In the genomic region with DNA sequence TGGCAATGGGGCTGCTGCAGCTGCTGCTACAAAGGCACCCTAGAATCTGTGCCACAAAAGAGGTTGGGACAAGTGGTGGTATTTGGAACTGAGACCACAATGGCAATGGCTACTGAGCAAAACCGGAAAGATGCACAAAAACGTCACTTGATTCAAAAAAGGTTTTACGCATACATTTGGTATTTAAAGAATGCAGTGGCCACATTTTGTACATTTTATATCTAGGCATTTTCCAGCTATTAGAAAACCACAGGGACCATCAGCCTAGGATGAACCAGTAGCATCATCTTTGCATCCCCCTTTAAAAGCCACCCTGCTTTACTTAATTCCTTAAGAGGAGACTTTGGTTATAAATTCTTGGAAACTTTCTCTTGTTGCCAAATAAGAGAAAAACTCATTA, we compare ENCODE assay signal across 23 cellular contexts.
DNase-seq lines count a peak whose midpoint lies in the region; FAIRE-seq and TF ChIP-seq lines count a peak whose summit lies in the region.
"Had no signal": no experiment of that assay in that cellular context is flagged by ENCODE, and none has a peak within 500 bp of the region (broad histone marks: within the 10 kb centered on the region; RNA-seq: fewer than 3 reads in every experiment).

No MANE protein-coding gene starts in this region.

- H3K27me3 ChIP-seq in astrocyte (ENCODE audit: insufficient read depth, low read length) (no peaks in the 10 kb centered on the region), osteoblast (ENCODE audit: insufficient read depth, low read length) (no peaks in the 10 kb centered on the region), Caco-2 (replicated peaks; ENCODE audit: control insufficient read depth, insufficient read depth, low read length) (no peaks in the 10 kb centered on the region)

- no peaks in the 10 kb centered on the region for H4K20me1 ChIP-seq in astrocyte (ENCODE audit: insufficient read depth, low read length)
- H4K20me1 ChIP-seq in osteoblast (ENCODE audit: insufficient read depth, low read length), result no peaks in the 10 kb centered on the region

- H3K27ac Mint-ChIP-seq in astrocyte (ENCODE audit: unreplicated experiment), result no peak overlapping the region
- H3K27ac Mint-ChIP-seq in Caco-2 (ENCODE audit: unreplicated experiment), result no peak overlapping the region

- no peaks in the 10 kb centered on the region for H3K4me1 ChIP-seq in astrocyte (ENCODE audit: insufficient read depth, low read length)
- H3K4me1 ChIP-seq in osteoblast (ENCODE audit: insufficient read depth, low read length), result no peaks in the 10 kb centered on the region
- no peaks in the 10 kb centered on the region for H3K4me1 ChIP-seq in Caco-2

- H3K79me2 ChIP-seq in astrocyte (ENCODE audit: insufficient read depth, low read length), result no peaks in the 10 kb centered on the region
- H3K79me2 ChIP-seq in osteoblast (ENCODE audit: insufficient read depth, low read length), result no peaks in the 10 kb centered on the region

- TF ChIP-seq CTCF in astrocyte (IDR thresholded peaks at IDR 0.05; ENCODE audit: insufficient read depth, low read depth, low read length), result no peak
- no peak for TF ChIP-seq CTCF in osteoblast (IDR thresholded peaks at IDR 0.05; ENCODE audit: extremely low read depth, low read depth, low read length)
- TF ChIP-seq CTCF in RWPE1 (conservative IDR thresholded peaks at IDR 0.05; ENCODE audit: low read depth), result no peak
- no peak for TF ChIP-seq CTCF in Caco-2 (IDR thresholded peaks at IDR 0.05; ENCODE audit: insufficient read depth in 1 of 2, low read depth in 1 of 2, low read length in 1 of 2, severe bottlenecking in 1 of 2, unreplicated experiment in 1 of 2)

- H3K4me1 Mint-ChIP-seq in astrocyte (ENCODE audit: low read depth, unreplicated experiment), result peaks cover 13% of the 10 kb centered on the region
- no peaks in the 10 kb centered on the region for H3K4me1 Mint-ChIP-seq in Caco-2 (ENCODE audit: low read depth, unreplicated experiment)

- BruUV-seq in Caco-2 (replicated peaks; lab: Mats Ljungman, UMichigan), result no TSS peak

- H2AFZ ChIP-seq in astrocyte (ENCODE audit: low read depth, low read length) (no peak overlapping the region), osteoblast (ENCODE audit: low read length) (no peak overlapping the region)

- H3K4me2 ChIP-seq in astrocyte (ENCODE audit: low read length) (no peak overlapping the region), osteoblast (ENCODE audit: insufficient read depth, low read length) (no peak overlapping the region)

- no peaks in the 10 kb centered on the region for H3K36me3 Mint-ChIP-seq in astrocyte (ENCODE audit: low read depth, unreplicated experiment)
- no peaks in the 10 kb centered on the region for H3K36me3 Mint-ChIP-seq in Caco-2 (ENCODE audit: insufficient read depth, unreplicated experiment)

- H3K36me3 ChIP-seq in astrocyte (ENCODE audit: insufficient read depth, low read length) (no peaks in the 10 kb centered on the region), osteoblast (ENCODE audit: insufficient read depth, low read length) (no peaks in the 10 kb centered on the region), Caco-2 (ENCODE audit: control insufficient read depth, insufficient read depth, low read length) (no peaks in the 10 kb centered on the region)

- H3K4me3 Mint-ChIP-seq in astrocyte (ENCODE audit: unreplicated experiment), result no peak overlapping the region
- no peak overlapping the region for H3K4me3 Mint-ChIP-seq in Caco-2 (ENCODE audit: unreplicated experiment)

- intact Hi-C loops in Caco-2 (cut with micrococcal nuclease; ENCODE audit: unreplicated experiment), result no loop called here

- DNase-seq in EH (ENCODE audit: low read depth), result peak; percentile 67
- DNase-seq in LHCN-M2 (ENCODE audit: low read depth), result peak; percentile 53
- peak; percentile 2 for DNase-seq in astrocyte (ENCODE audit: low read depth)
- DNase-seq in osteoblast (ENCODE audit: insufficient read length, low spot score, missing footprints), result peak; percentile 55
- DNase-seq in RWPE1 (ENCODE audit: low spot score), result no peak
- no peak for DNase-seq in Caco-2
- no peak for DNase-seq in DMS 273 (lab: John Stamatoyannopoulos, UW; ENCODE audit: unreplicated experiment)
- DNase-seq in NCI-H226, result no peak
- DNase-seq: ACHN, AML-193, DND-41, GF-D8, GOT3, KBM-7, NCI-H1417 treated with DMSO at 0.1 percent for 48 hours, NCI-H187 treated with DMSO at 0.1 percent for 48 hours, NCI-H446, NCI-H69, RPMI8226, SIG-M5 had no signal

- H3K27ac ChIP-seq in astrocyte (ENCODE audit: low read depth, low read length) (no peak overlapping the region), osteoblast (ENCODE audit: low read depth, low read length) (no peak overlapping the region), RWPE1 (no peak overlapping the region)
- H3K27ac ChIP-seq: C4-2B had no signal

- CTCF ChIA-PET in RWPE1 (lab: Yijun Ruan, JAX), result no interaction called here
- CTCF ChIA-PET in Caco-2 (lab: Charles Lee), result no interaction called here

- FAIRE-seq in astrocyte (lab: Jason Lieb, UNC), result no peak
- FAIRE-seq: GM12878, HepG2 had no signal

- H3K9me3 Mint-ChIP-seq in astrocyte (ENCODE audit: unreplicated experiment), result peaks cover 3% of the 10 kb centered on the region
- H3K9me3 Mint-ChIP-seq in Caco-2 (ENCODE audit: unreplicated experiment), result no peaks in the 10 kb centered on the region

- H3K27me3 Mint-ChIP-seq in astrocyte (ENCODE audit: low read depth, unreplicated experiment) (peaks cover 7% of the 10 kb centered on the region), Caco-2 (ENCODE audit: insufficient read depth, unreplicated experiment) (peaks cover 5% of the 10 kb centered on the region)

- POLR2A ChIA-PET in RWPE1 (lab: Yijun Ruan, JAX; ENCODE audit: low non-redundant PET), result no interaction called here
- POLR2A ChIA-PET in Caco-2 (lab: Charles Lee), result no interaction called here

- no peaks in the 10 kb centered on the region for H3K9me3 ChIP-seq in astrocyte (ENCODE audit: insufficient read depth, low read depth, low read length)
- H3K9me3 ChIP-seq in osteoblast (ENCODE audit: low read depth, low read length), result no peaks in the 10 kb centered on the region
- no peaks in the 10 kb centered on the region for H3K9me3 ChIP-seq in Caco-2

- H3K4me3 ChIP-seq in astrocyte (ENCODE audit: insufficient read depth, low read depth, low read length), result no peak overlapping the region
- no peak overlapping the region for H3K4me3 ChIP-seq in osteoblast (ENCODE audit: insufficient read depth, low read length)
- no peak overlapping the region for H3K4me3 ChIP-seq in Caco-2 (ENCODE audit: low read depth, low read length)
- H3K4me3 ChIP-seq: GM12878 had no signal

- H3K9ac ChIP-seq in astrocyte (ENCODE audit: low read length), result no peak overlapping the region

Comparison
In these comparisons a context has a peak if more than half of its experiments do, and no peak if none do; other contexts are left out.
1. DNase-seq: peak in EH (single experiment), LHCN-M2 (single experiment), astrocyte (single experiment) and osteoblast (single experiment); none in RWPE1 (single experiment), Caco-2 (0 of 2), DMS 273 (single experiment) and NCI-H226 (single experiment).